Comparison of ENCODE assay signal across 8 cellular contexts in the genomic region with DNA sequence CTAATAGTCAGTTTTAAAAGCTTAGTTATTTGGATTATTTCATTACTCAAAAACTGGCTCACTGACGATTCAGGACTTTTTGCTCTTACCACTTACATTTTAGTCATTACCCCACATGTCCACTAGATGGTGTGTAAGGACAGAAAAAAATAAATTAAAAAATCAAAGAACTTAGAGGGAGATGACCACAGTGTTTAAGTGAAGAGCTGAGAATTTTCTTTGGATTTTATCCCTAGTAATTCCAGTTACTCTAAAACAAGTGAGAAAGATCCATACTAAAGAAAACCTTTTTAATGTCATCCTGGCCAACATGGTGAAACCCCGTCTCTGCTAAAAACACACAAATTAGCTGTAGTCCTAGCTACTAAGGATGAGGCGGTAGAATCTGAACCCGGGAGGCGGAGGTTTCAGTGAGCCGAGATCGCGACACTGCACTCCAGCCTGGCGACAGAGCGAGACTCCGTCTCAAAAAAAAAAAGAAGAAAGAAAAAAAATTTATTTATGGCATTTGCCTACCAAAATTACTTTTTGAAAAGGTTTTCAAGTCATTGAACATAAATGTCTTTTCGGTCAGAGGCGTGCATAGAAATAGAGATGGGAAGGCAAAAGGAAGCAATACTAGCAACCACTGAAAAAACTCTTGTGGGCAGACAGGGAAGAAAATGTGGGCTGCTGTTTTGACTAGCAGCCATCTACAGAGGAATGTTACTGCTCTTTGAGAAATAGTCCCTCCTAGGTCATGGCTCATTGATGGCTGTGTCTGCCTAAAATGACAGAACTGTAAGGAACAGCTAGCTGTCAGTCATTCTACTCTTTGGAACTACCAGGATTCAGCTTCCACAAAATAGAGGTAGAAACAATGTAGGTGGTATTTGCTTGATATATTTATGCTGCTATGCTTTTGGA. TPM values are rescaled to one million over a fixed set of nuclear protein-coding genes. Genes with fewer than 3 reads are reported as not detected.
DNase-seq lines count a peak whose midpoint lies in the region; ATAC-seq lines count a peak whose summit lies in the region.

No MANE protein-coding gene starts in this region.

- peak overlapping the region; percentile 90 for H3K27ac ChIP-seq in mesenchymal stem cell (ENCODE audit: low read length, poor library complexity, severe bottlenecking)

- no peak overlapping the region for H2BK120ac ChIP-seq in mesenchymal stem cell (ENCODE audit: low read depth, low read length)

- no peak overlapping the region for H3K27ac Mint-ChIP-seq in activated CD4-positive, alpha-beta T cell treated with anti-CD3 and anti-CD28 coated beads, Interleukin-2, amount 10 ng/mL, durations not matched to agents 24 days and 14 days
- no peak overlapping the region for H3K27ac Mint-ChIP-seq in effector memory CD8-positive, alpha-beta T cell

- peak overlapping the region; percentile 5 for H2BK5ac ChIP-seq in mesenchymal stem cell (ENCODE audit: low read depth, low read length, poor library complexity, severe bottlenecking)

- no peak overlapping the region for H4K91ac ChIP-seq in mesenchymal stem cell (ENCODE audit: low read length)

- H3K14ac ChIP-seq in mesenchymal stem cell (ENCODE audit: low read length in 2 of 2): no peak overlapping the region

- H3K27me3 ChIP-seq in mesenchymal stem cell (ENCODE audit: control insufficient read depth in 1 of 2, insufficient read depth in 1 of 2, low read length in 2 of 2): no peaks in the 10 kb centered on the region

- no peak overlapping the region for H2AFZ ChIP-seq in mesenchymal stem cell (ENCODE audit: low read depth, low read length)

- H3K9me3 Mint-ChIP-seq in activated CD4-positive, alpha-beta T cell treated with anti-CD3 and anti-CD28 coated beads, Interleukin-2, amount 10 ng/mL, durations not matched to agents 24 days and 14 days: no peaks in the 10 kb centered on the region
- H3K9me3 Mint-ChIP-seq in effector memory CD8-positive, alpha-beta T cell: no peaks in the 10 kb centered on the region

- H3K36me3 Mint-ChIP-seq in activated CD4-positive, alpha-beta T cell treated with anti-CD3 and anti-CD28 coated beads, Interleukin-2, amount 10 ng/mL, durations not matched to agents 24 days and 14 days (ENCODE audit: low read depth): no peaks in the 10 kb centered on the region
- no peaks in the 10 kb centered on the region for H3K36me3 Mint-ChIP-seq in effector memory CD8-positive, alpha-beta T cell (ENCODE audit: insufficient read depth)

- H3K36me3 ChIP-seq in mesenchymal stem cell (ENCODE audit: control insufficient read depth in 1 of 2, insufficient read depth in 2 of 2, low read depth in 1 of 2, low read length in 2 of 2): no peaks in the 10 kb centered on the region

- H2BK12ac ChIP-seq in mesenchymal stem cell (ENCODE audit: low read length in 2 of 2): no peak overlapping the region

- H3K9me3 ChIP-seq in mesenchymal stem cell (ENCODE audit: control insufficient read depth, low read length): no peaks in the 10 kb centered on the region

- peak overlapping the region in 1 of 2 experiments; percentile 16 for H3K18ac ChIP-seq in mesenchymal stem cell (ENCODE audit: low read depth in 1 of 2, low read length in 2 of 2)

- H2AK5ac ChIP-seq in mesenchymal stem cell (ENCODE audit: low read length, severe bottlenecking): no peak overlapping the region

- DNase-seq in activated CD4-positive, alpha-beta T cell treated with anti-CD3 and anti-CD28 coated beads, Interleukin-2, amount 10 ng/mL, durations not matched to agents 24 days and 14 days: no peak
- DNase-seq in activated CD4-positive, alpha-beta T cell treated with anti-CD3 and anti-CD28 coated beads, Interleukin-2, amount 50 U/mL, for 1 hour: no peak
- peak; percentile 67 for DNase-seq in RKO (ENCODE audit: low spot score)
- DNase-seq in effector memory CD8-positive, alpha-beta T cell: no peak
- DNase-seq in mesenchymal stem cell: peak; percentile 76
- DNase-seq in T1000 (lab: John Stamatoyannopoulos, UW): no peak

- peaks cover 4% of the 10 kb centered on the region for H3K4me1 ChIP-seq in mesenchymal stem cell (ENCODE audit: control insufficient read depth, insufficient read depth, low read depth, low read length)

- WGBS in mesenchymal stem cell: 38% methylated on average over 9 of the region's 13 CpGs

- peaks cover 14% of the 10 kb centered on the region for H3K4me1 Mint-ChIP-seq in activated CD4-positive, alpha-beta T cell treated with anti-CD3 and anti-CD28 coated beads, Interleukin-2, amount 10 ng/mL, durations not matched to agents 24 days and 14 days
- peaks cover 0 to 4% of the 10 kb centered on the region in 2 donors for H3K4me1 Mint-ChIP-seq in effector memory CD8-positive, alpha-beta T cell (ENCODE audit: low read depth in 2 of 2)

- peak overlapping the region in 1 of 2 experiments; percentile 74 for H3K4me3 ChIP-seq in mesenchymal stem cell (ENCODE audit: insufficient read depth in 1 of 2, low read depth in 1 of 2, low read length in 2 of 2)

- peak overlapping the region; percentile 57 for H3K4me2 ChIP-seq in mesenchymal stem cell (ENCODE audit: low read length, poor library complexity, severe bottlenecking)

- H4K8ac ChIP-seq in mesenchymal stem cell (ENCODE audit: low read length): no peak overlapping the region

- H3K4me3 Mint-ChIP-seq in activated CD4-positive, alpha-beta T cell treated with anti-CD3 and anti-CD28 coated beads, Interleukin-2, amount 10 ng/mL, durations not matched to agents 24 days and 14 days: peak overlapping the region; percentile 55
- H3K4me3 Mint-ChIP-seq in effector memory CD8-positive, alpha-beta T cell: peak overlapping the region in 1 of 2 donors; percentile 59

- peak overlapping the region; percentile 85 for H3K9ac ChIP-seq in mesenchymal stem cell (ENCODE audit: low read length)

- ATAC-seq in GM19452 (IDR thresholded peaks at IDR 0.05; ENCODE audit: unreplicated experiment) (peak; percentile 49), HG03439 (IDR thresholded peaks at IDR 0.05; ENCODE audit: unreplicated experiment) (peak; percentile 70)
- peak; percentile 69 for ATAC-seq in effector memory CD8-positive, alpha-beta T cell (replicated peaks)

- no peak overlapping the region for H3K23ac ChIP-seq in mesenchymal stem cell (ENCODE audit: low read length in 2 of 2)

- H3K79me1 ChIP-seq in mesenchymal stem cell (replicated peaks; ENCODE audit: low read length, poor library complexity, severe bottlenecking): no peaks in the 10 kb centered on the region

- peaks cover 14% of the 10 kb centered on the region for H3K27me3 Mint-ChIP-seq in activated CD4-positive, alpha-beta T cell treated with anti-CD3 and anti-CD28 coated beads, Interleukin-2, amount 10 ng/mL, durations not matched to agents 24 days and 14 days
- H3K27me3 Mint-ChIP-seq in effector memory CD8-positive, alpha-beta T cell: peaks cover 10 to 20% of the 10 kb centered on the region in 2 donors

- no peak overlapping the region for H3K4ac ChIP-seq in mesenchymal stem cell (ENCODE audit: low read depth in 1 of 2, low read length in 2 of 2)

- H2BK15ac ChIP-seq in mesenchymal stem cell (ENCODE audit: low read depth, poor library complexity, severe bottlenecking): no peak overlapping the region

- intact Hi-C loops in activated CD4-positive, alpha-beta T cell treated with anti-CD3 and anti-CD28 coated beads, Interleukin-2, amount 10 ng/mL, durations not matched to agents 24 days and 14 days (cut with micrococcal nuclease): loop anchor here (1.0 to 2.0 kb wide), 3 partner anchors 23 to 104 kb away; no protein-coding TSS in a partner anchor

RNA-seq across cellular contexts. Expression of a gene that starts 26.6 kb away (rescaled TPM):
- total RNA-seq in activated CD4-positive, alpha-beta T cell treated with anti-CD3 and anti-CD28 coated beads, Interleukin-2, amount 10 ng/mL, durations not matched to agents 24 days and 14 days: not detected in 2 replicates
- polyA plus RNA-seq in mesenchymal stem cell (2013, experiment 1 of 2): not detected
- polyA plus RNA-seq in mesenchymal stem cell (2013, experiment 2 of 2): not detected

Comparison
In these comparisons a context has a peak if more than half of its experiments do, and no peak if none do; other contexts are left out.
1. DNase-seq: peak in RKO (single experiment) and mesenchymal stem cell (single experiment); none in activated CD4-positive, alpha-beta T cell treated with anti-CD3 and anti-CD28 coated beads, Interleukin-2, amount 10 ng/mL, durations not matched to agents 24 days and 14 days (single experiment), activated CD4-positive, alpha-beta T cell treated with anti-CD3 and anti-CD28 coated beads, Interleukin-2, amount 50 U/mL, for 1 hour (single experiment), effector memory CD8-positive, alpha-beta T cell (0 of 3) and T1000 (single experiment).
2. Peak in every context shown above with its lines, with median percentiles within 50 percentile points of each other: ATAC-seq.